ENCODE assay signal across 8 cellular contexts in the genomic region with DNA sequence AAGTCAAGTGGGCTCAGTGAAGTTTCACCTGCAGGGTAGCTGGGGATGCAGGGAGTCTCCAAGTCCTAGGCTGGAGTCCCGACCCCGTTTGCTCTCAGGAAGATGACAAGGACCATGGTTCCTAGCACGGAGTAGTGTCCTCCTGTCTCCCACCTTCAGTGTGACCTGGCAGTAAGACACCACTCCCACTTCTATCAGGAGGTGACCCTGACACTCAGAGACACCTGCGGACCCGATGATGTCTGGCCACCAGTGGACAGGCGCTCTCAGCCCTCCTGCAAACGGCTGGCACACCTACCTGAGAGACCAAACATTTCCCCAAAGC. TPM values are rescaled to one million over a fixed set of nuclear protein-coding genes. Genes with fewer than 3 reads are reported as not detected.
DNase-seq lines count a peak whose midpoint lies in the region; FAIRE-seq and TF ChIP-seq lines count a peak whose summit lies in the region.

No MANE protein-coding gene starts in this region.

- H3K4me1 ChIP-seq in BE2C (peaks cover 4% of the 10 kb centered on the region; the same call in 1 of the 2 replicates), HUES6 (ENCODE audit: control insufficient read depth, insufficient read depth, low read length) (peaks cover 17% of the 10 kb centered on the region), mucosa of stomach (ENCODE audit: control insufficient read depth, insufficient read depth, low read length) (peaks cover 18% of the 10 kb centered on the region)

- H3K36me3 ChIP-seq in BE2C (peaks cover 14% of the 10 kb centered on the region), HUES6 (ENCODE audit: control insufficient read depth, insufficient read depth, low read length) (peaks cover 23% of the 10 kb centered on the region), bronchial epithelial cell (ENCODE audit: control insufficient read depth, insufficient read depth, low read length) (peaks cover 4% of the 10 kb centered on the region), mucosa of stomach (ENCODE audit: control insufficient read depth, insufficient read depth, low read length) (no peaks in the 10 kb centered on the region)

- H3K27ac ChIP-seq in HUES6 (ENCODE audit: low read depth, low read length) = no peak overlapping the region

- no peaks in the 10 kb centered on the region for H3K27me3 ChIP-seq in BE2C
- H3K27me3 ChIP-seq in HUES6 (ENCODE audit: control insufficient read depth, insufficient read depth, low read length) = no peaks in the 10 kb centered on the region
- H3K27me3 ChIP-seq in bronchial epithelial cell (ENCODE audit: control insufficient read depth, insufficient read depth, low read length) = no peaks in the 10 kb centered on the region
- H3K27me3 ChIP-seq in mucosa of stomach (ENCODE audit: control insufficient read depth, insufficient read depth, low read length) = no peaks in the 10 kb centered on the region

- DNase-seq in BE2C = peak; percentile 11
- DNase-seq in bronchial epithelial cell (ENCODE audit: low read depth) = no peak
- DNase-seq in NCI-H226 = no peak
- no peak for DNase-seq in NCI-H1436 (lab: John Stamatoyannopoulos, UW)
- no peak for DNase-seq in SIG-M5 (lab: John Stamatoyannopoulos, UW)
- DNase-seq in midbrain (lab: John Stamatoyannopoulos, UW) = no peak

- no peak for FAIRE-seq in bronchial epithelial cell (lab: Jason Lieb, UNC)

- H3K4me3 ChIP-seq in BE2C (ENCODE audit: low read depth, low read length) (peak overlapping the region; percentile 80), HUES6 (ENCODE audit: low read depth, low read length) (peak overlapping the region; percentile 93), bronchial epithelial cell (ENCODE audit: low read depth, low read length) (peak overlapping the region; percentile 70), mucosa of stomach (ENCODE audit: low read length) (peak overlapping the region; percentile 40)

- no peak for TF ChIP-seq CTCF in BE2C (IDR thresholded peaks at IDR 0.05; ENCODE audit: low read depth, low read length)
- TF ChIP-seq CTCF in bronchial epithelial cell (IDR thresholded peaks at IDR 0.05; ENCODE audit: insufficient read depth, low read length, severe bottlenecking) = no peak

- H3K9ac ChIP-seq in HUES6 (ENCODE audit: low read length) = peak overlapping the region; percentile 97
- H3K9ac ChIP-seq in mucosa of stomach (ENCODE audit: low read length) = peak overlapping the region; percentile 72

- H3K9me3 ChIP-seq in BE2C (no peaks in the 10 kb centered on the region), HUES6 (ENCODE audit: control insufficient read depth, insufficient read depth, low read depth, low read length) (no peaks in the 10 kb centered on the region), mucosa of stomach (ENCODE audit: control insufficient read depth, low read length) (no peaks in the 10 kb centered on the region)

RNA-seq across cellular contexts. Expression of gene SOD2, which starts 1.1 kb away (rescaled TPM):
- 34.6 TPM for polyA plus RNA-seq in BE2C (2012; ENCODE audit: insufficient read depth, insufficient read length, low read depth)
- 62.5 and 71.3 TPM in 2 replicates for total RNA-seq in bronchial epithelial cell

RNA-seq across cellular contexts. Expression of gene WTAP, which starts 35.4 kb away (rescaled TPM):
- 96.2 TPM for polyA plus RNA-seq in BE2C (2012; ENCODE audit: insufficient read depth, insufficient read length, low read depth)
- 115 and 125 TPM in 2 replicates for total RNA-seq in bronchial epithelial cell

Comparison
In these comparisons a context has a peak if more than half of its experiments do, and no peak if none do; other contexts are left out.
1. H3K4me3 ChIP-seq: peak in every context shown above with its lines; median percentile 93 in HUES6; 80 in BE2C; 70 in bronchial epithelial cell; 40 in mucosa of stomach.